Comparison of ENCODE assay signal across 8 cellular contexts in genomic region chr12:113048716-113049127, GRCh38. TPM values are rescaled to one million over a fixed set of nuclear protein-coding genes. Genes with fewer than 3 reads are reported as not detected.
DNase-seq lines count a peak whose midpoint lies in the region; ATAC-seq and TF ChIP-seq lines count a peak whose summit lies in the region.

No MANE protein-coding gene starts in this region.

- TF ChIP-seq CTCF in LNCaP clone FGC (IDR thresholded peaks at IDR 0.05; ENCODE audit: control insufficient read depth, extremely low read depth, insufficient read depth) (peak; percentile 78), fibroblast of villous mesenchyme (IDR thresholded peaks at IDR 0.05; ENCODE audit: insufficient read depth, low read depth, low read length) (peak; percentile 79), ovary (IDR thresholded peaks at IDR 0.05) (peak; percentile 41 to 54 (median 43)), uterus (IDR thresholded peaks at IDR 0.05) (peak; percentile 50 to 77 (median 62))

- H3K27me3 ChIP-seq in ovary (no peaks in the 10 kb centered on the region), uterus (no peaks in the 10 kb centered on the region)

- TF ChIP-seq POLR2A in ovary (IDR thresholded peaks at IDR 0.05), result no peak
- TF ChIP-seq POLR2A in uterus (IDR thresholded peaks at IDR 0.05), result no peak

- no peaks in the 10 kb centered on the region for H3K36me3 ChIP-seq in ovary
- no peaks in the 10 kb centered on the region for H3K36me3 ChIP-seq in uterus

- H3K4me3 ChIP-seq in LNCaP clone FGC (ENCODE audit: low read depth, low read length), result no peak overlapping the region
- H3K4me3 ChIP-seq in fibroblast of villous mesenchyme (ENCODE audit: low read depth, low read length), result no peak overlapping the region
- H3K4me3 ChIP-seq in ovary, result no peak overlapping the region
- H3K4me3 ChIP-seq in uterus, result no peak overlapping the region

- H3K9me3 ChIP-seq in ovary, result no peaks in the 10 kb centered on the region
- no peaks in the 10 kb centered on the region for H3K9me3 ChIP-seq in uterus

- intact Hi-C loops in ovary (cut with DNase I), result loop anchor here in 1 of 4 donors (10.0 kb wide), 1 partner anchor 116 kb away; no protein-coding TSS in a partner anchor
- intact Hi-C loops in uterus (cut with DNase I; ENCODE audit: low total_unique reads), result no loop called here

- no peak for TF ChIP-seq EP300 in ovary (IDR thresholded peaks at IDR 0.05)

- DNase-seq in Daoy (ENCODE audit: low read depth) (peak; percentile 61), LNCaP clone FGC (ENCODE audit: low read depth) (peak; percentile 14), RPMI8226 (peak; percentile 80), fibroblast of villous mesenchyme (ENCODE audit: low read depth) (peak; percentile 66), ovary (peak in 2 of 5 donors; percentile 17 to 52), uterus (no peak)
- peak; percentile 23 to 39 for DNase-seq in activated T-helper 1 cell treated with anti-CD3 and anti-CD28 coated beads, Interleukin-2, amount 50 U/mL, for 16 hours (ENCODE audit: low read depth in 1 of 2, low spot score in 1 of 2)

- H3K4me1 ChIP-seq in ovary (ENCODE audit: insufficient read depth), result no peaks in the 10 kb centered on the region
- H3K4me1 ChIP-seq in uterus, result no peaks in the 10 kb centered on the region

- WGBS in ovary, 3 donors, result 5 to 12% (median 6%) methylated on average over 6 of the region's 6 CpGs

- H3K27ac ChIP-seq in ovary (no peak overlapping the region), uterus (no peak overlapping the region)

- ATAC-seq in GM21526 (IDR thresholded peaks at IDR 0.05; ENCODE audit: low FRiP score, unreplicated experiment), result no peak

RNA-seq across cellular contexts. Expression of gene DTX1, which starts 7.8 kb away (rescaled TPM):
- total RNA-seq in Daoy (2014; rRNA removed; shearing (Covaris generic)), result 0.24 and 2.3 TPM in 2 replicates
- not detected in 2 replicates for total RNA-seq in fibroblast of villous mesenchyme
- 1 to 10 TPM in 4 of 7 donors, under 1 TPM in 3; 0.56 to 5.5 (median 1.5) TPM for total RNA-seq in ovary
- 1 to 10 TPM; 2.1 to 2.4 TPM for polyA plus RNA-seq in ovary
- total RNA-seq in uterus, result 1 to 10 TPM; 2.4 to 8.6 (median 3.1) TPM

Comparison
In these comparisons a context has a peak if more than half of its experiments do, and no peak if none do; other contexts are left out.
1. DNase-seq: peak in Daoy (single experiment), LNCaP clone FGC (single experiment), RPMI8226 (single experiment), activated T-helper 1 cell treated with anti-CD3 and anti-CD28 coated beads, Interleukin-2, amount 50 U/mL, for 16 hours (2 of 2) and fibroblast of villous mesenchyme (single experiment); none in uterus (0 of 2).
2. Peak in every context shown above with its lines, with median percentiles within 50 percentile points of each other: CTCF ChIP-seq.